In the genomic region with DNA sequence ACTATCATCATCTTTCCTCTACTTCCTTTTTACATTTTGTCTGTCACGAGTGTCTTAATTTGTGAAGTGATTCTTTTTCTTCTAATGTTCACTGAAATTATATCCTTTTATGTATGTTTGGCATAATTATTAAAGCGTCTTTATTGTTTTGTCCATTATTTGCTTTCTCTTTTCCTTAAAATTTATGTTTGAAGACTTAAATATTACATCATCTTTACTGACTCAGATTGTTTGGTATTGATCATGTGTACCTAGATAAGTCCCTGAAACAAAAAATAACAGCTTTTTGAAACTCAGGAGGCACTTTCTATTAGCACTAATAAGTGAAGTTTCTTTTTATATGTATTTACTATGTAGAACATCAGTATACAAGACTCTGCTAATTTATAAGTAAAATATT, we compare ENCODE assay signal across 24 cellular contexts.
"Had no signal": no experiment of that assay in that cellular context is flagged by ENCODE, and none has a peak within 500 bp of the region (broad histone marks: within the 10 kb centered on the region; RNA-seq: fewer than 3 reads in every experiment).

No MANE protein-coding gene starts in this region.

- H3K4me2 ChIP-seq: hepatocyte, neural progenitor cell had no signal

- H3K4me3 ChIP-seq: dorsolateral prefrontal cortex, gastroesophageal sphincter, heart left ventricle, hepatocyte, left lung, neural progenitor cell, psoas muscle, sigmoid colon, suprapubic skin, thyroid gland had no signal

- H3K36me3 ChIP-seq: gastroesophageal sphincter, heart left ventricle, left lung, neural progenitor cell, suprapubic skin, thyroid gland had no signal

- H3K4me1 ChIP-seq: foreskin keratinocyte, gastroesophageal sphincter, left lung, neural progenitor cell, psoas muscle, sigmoid colon, suprapubic skin, thyroid gland had no signal

- H2AFZ ChIP-seq: hepatocyte, neural progenitor cell had no signal

- H3K79me2 ChIP-seq: hepatocyte had no signal

- H3K9me3 Mint-ChIP-seq: naive thymus-derived CD4-positive, alpha-beta T cell; nephron; neural progenitor cell; stimulated activated effector memory CD8-positive, alpha-beta T cell treated with anti-CD3 and anti-CD28 coated beads, Interleukin-12 subunit alpha, Interleukin-12 subunit beta, amount 100 ng/mL, for 72 hours; stimulated activated naive CD8-positive, alpha-beta T cell treated with anti-CD3 and anti-CD28 coated beads, Interleukin-15, Interleukin-2, amounts not matched to agents 100 ng/mL and 50 ng/mL, for 24 hours; type B pancreatic cell had no signal

- H3K9me3 ChIP-seq: gastroesophageal sphincter, heart left ventricle, left lung, psoas muscle, sigmoid colon, suprapubic skin, thyroid gland had no signal

- H3K27me3 ChIP-seq: dorsolateral prefrontal cortex, foreskin keratinocyte, gastroesophageal sphincter, heart left ventricle, hepatocyte, left lung, neural progenitor cell, sigmoid colon, suprapubic skin, thyroid gland had no signal

- ATAC-seq: foreskin keratinocyte; gastroesophageal sphincter; heart left ventricle; left cardiac atrium; left lung; naive thymus-derived CD4-positive, alpha-beta T cell; psoas muscle; right cardiac atrium; stimulated activated effector memory CD8-positive, alpha-beta T cell treated with anti-CD3 and anti-CD28 coated beads, Interleukin-12 subunit alpha, Interleukin-12 subunit beta, amount 100 ng/mL, for 72 hours had no signal

- H3K36me3 Mint-ChIP-seq: type B pancreatic cell had no signal

- H3K9ac ChIP-seq: neural progenitor cell had no signal

- H3K27ac ChIP-seq: dorsolateral prefrontal cortex, foreskin keratinocyte, gastroesophageal sphincter, heart left ventricle, hepatocyte, left lung, neural progenitor cell, psoas muscle, sigmoid colon, suprapubic skin, thyroid gland had no signal

- H3K4me3 Mint-ChIP-seq: naive thymus-derived CD4-positive, alpha-beta T cell; nephron; neural progenitor cell; stimulated activated effector memory CD8-positive, alpha-beta T cell treated with anti-CD3 and anti-CD28 coated beads, Interleukin-12 subunit alpha, Interleukin-12 subunit beta, amount 100 ng/mL, for 72 hours; stimulated activated naive CD8-positive, alpha-beta T cell treated with anti-CD3 and anti-CD28 coated beads, Interleukin-15, Interleukin-2, amounts not matched to agents 100 ng/mL and 50 ng/mL, for 24 hours; type B pancreatic cell had no signal

- H3K27ac Mint-ChIP-seq: naive thymus-derived CD4-positive, alpha-beta T cell; nephron; neural progenitor cell; stimulated activated effector memory CD8-positive, alpha-beta T cell treated with anti-CD3 and anti-CD28 coated beads, Interleukin-12 subunit alpha, Interleukin-12 subunit beta, amount 100 ng/mL, for 72 hours; stimulated activated naive CD8-positive, alpha-beta T cell treated with anti-CD3 and anti-CD28 coated beads, Interleukin-15, Interleukin-2, amounts not matched to agents 100 ng/mL and 50 ng/mL, for 24 hours; type B pancreatic cell had no signal

- H3K4me1 Mint-ChIP-seq: neural progenitor cell; stimulated activated effector memory CD8-positive, alpha-beta T cell treated with anti-CD3 and anti-CD28 coated beads, Interleukin-12 subunit alpha, Interleukin-12 subunit beta, amount 100 ng/mL, for 72 hours had no signal

- H3K27me3 Mint-ChIP-seq: naive thymus-derived CD4-positive, alpha-beta T cell; stimulated activated naive CD8-positive, alpha-beta T cell treated with anti-CD3 and anti-CD28 coated beads, Interleukin-15, Interleukin-2, amounts not matched to agents 100 ng/mL and 50 ng/mL, for 24 hours; type B pancreatic cell had no signal

- DNase-seq: cerebellar nuclear complex; dorsolateral prefrontal cortex; effector CD4-positive, alpha-beta T cell; foreskin keratinocyte; heart left ventricle; left cardiac atrium; left lung; mesendoderm; midbrain; naive thymus-derived CD4-positive, alpha-beta T cell; psoas muscle; right cardiac atrium; sigmoid colon; stimulated activated CD4-positive, alpha-beta T cell treated with anti-CD3 and anti-CD28 coated beads, Interleukin-2, amount 100 ng/mL, for 24 hours; stimulated activated CD4-positive, alpha-beta T cell treated with anti-CD3 and anti-CD28 coated beads, Interleukin-4, amount 100 ng/mL, for 24 hours; thyroid gland had no signal
